8 cellular contexts compared by ENCODE assay signal in the genomic region with DNA sequence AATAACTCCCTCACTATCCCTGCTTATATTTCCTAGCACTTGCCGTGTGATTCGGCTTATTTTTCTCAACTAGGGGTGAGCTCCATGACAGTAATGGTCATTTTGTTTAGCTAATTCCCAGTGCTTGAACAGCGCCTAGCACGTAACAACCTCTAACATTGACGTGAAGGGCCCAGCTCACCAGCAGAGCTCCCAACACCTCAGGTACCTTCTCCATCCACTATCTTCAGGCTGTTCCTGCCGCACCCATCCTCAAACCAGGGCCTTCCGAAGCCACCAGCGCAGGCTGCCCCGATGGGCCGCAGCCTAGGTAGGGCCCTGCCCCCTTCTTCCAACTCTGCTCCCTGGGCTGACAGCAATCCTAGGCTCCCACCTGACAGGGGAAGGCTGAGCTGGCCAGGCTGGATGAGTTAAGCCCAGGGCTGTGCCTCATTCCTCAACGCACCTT. TPM values are rescaled to one million over a fixed set of nuclear protein-coding genes. Genes with fewer than 3 reads are reported as not detected.
A peak's percentile ranks its signal among the peaks of the same experiment; 100 is the strongest.
DNase-seq lines count a peak whose midpoint lies in the region; ATAC-seq, FAIRE-seq and TF ChIP-seq lines count a peak whose summit lies in the region.

No MANE protein-coding gene starts in this region.

- intact Hi-C loops in endothelial cell of umbilical vein (cut with micrococcal nuclease), result loop anchor here (2.0 to 5.0 kb wide), 6 partner anchors 211 to 666 kb away; partner anchors contain the start of genes C15orf40, HDGFL3 and RAMAC
- intact Hi-C loops in naive thymus-derived CD4-positive, alpha-beta T cell (cut with micrococcal nuclease), result loop anchor here (1.0 to 10.0 kb wide), 13 partner anchors 104 to 1536 kb away; partner anchors contain the start of genes C15orf40 (in 2 of the 2), RAMAC (in 2 of the 2), WHAMM (in 2 of the 2) and AP3B2 (in 1 of the 2)

- peaks cover 42% of the 10 kb centered on the region for H3K79me2 ChIP-seq in endothelial cell of umbilical vein (ENCODE audit: control insufficient read depth, insufficient read depth, low read length)

- peaks cover 0 to 1% (median 0%) of the 10 kb centered on the region in 11 donors for H3K9me3 Mint-ChIP-seq in naive thymus-derived CD4-positive, alpha-beta T cell

- no peaks in the 10 kb centered on the region for H3K9me1 ChIP-seq in endothelial cell of umbilical vein (replicated peaks; ENCODE audit: control insufficient read depth, extremely low read depth, insufficient read depth, low read length)

- peaks cover 13 to 43% (median 28%) of the 10 kb centered on the region in 7 donors for H3K4me1 Mint-ChIP-seq in naive thymus-derived CD4-positive, alpha-beta T cell

- FAIRE-seq in endothelial cell of umbilical vein (lab: Jason Lieb, UNC), result no peak

- H3K36me3 ChIP-seq in RWPE2 (ENCODE audit: low read depth) (peaks cover 41% of the 10 kb centered on the region), endothelial cell of umbilical vein (ENCODE audit: control insufficient read depth in 2 of 2, extremely low read depth in 1 of 2, insufficient read depth in 2 of 2, low read length in 2 of 2) (peaks cover 22 to 26% of the 10 kb centered on the region in 2 experiments)
- peaks cover 23 to 33% (median 24%) of the 10 kb centered on the region in 3 experiments for H3K36me3 ChIP-seq in naive thymus-derived CD4-positive, alpha-beta T cell (ENCODE audit: control insufficient read depth in 2 of 3, insufficient read depth in 3 of 3, low read length in 3 of 3)

- H3K4me3 Mint-ChIP-seq in naive thymus-derived CD4-positive, alpha-beta T cell, result peak overlapping the region; percentile 90 to 98 (median 96)

- peaks cover 0 to 4% (median 0%) of the 10 kb centered on the region in 5 donors for H3K27me3 Mint-ChIP-seq in naive thymus-derived CD4-positive, alpha-beta T cell

- TF ChIP-seq CTCF in GM12864 (IDR thresholded peaks at IDR 0.05; ENCODE audit: low read depth, low read length, missing control alignments) (no peak), RWPE2 (IDR thresholded peaks at IDR 0.05; ENCODE audit: poor library complexity, severe bottlenecking) (no peak), endothelial cell of umbilical vein (IDR thresholded peaks at IDR 0.05; ENCODE audit: extremely low read depth in 1 of 2, insufficient read depth in 1 of 2, low read depth in 1 of 2, low read length in 2 of 2) (no peak)

- no peaks in the 10 kb centered on the region for H3K27me3 ChIP-seq in RWPE2 (ENCODE audit: insufficient read depth, poor library complexity, severe bottlenecking)
- H3K27me3 ChIP-seq in endothelial cell of umbilical vein (ENCODE audit: control insufficient read depth in 2 of 2, insufficient read depth in 2 of 2, low read length in 2 of 2), result peaks cover 4 to 14% of the 10 kb centered on the region in 2 experiments
- H3K27me3 ChIP-seq in naive thymus-derived CD4-positive, alpha-beta T cell (ENCODE audit: control insufficient read depth in 2 of 2, insufficient read depth in 2 of 2, low read length in 2 of 2), result no peaks in the 10 kb centered on the region

- ATAC-seq in RWPE2 (ENCODE audit: low read depth) (peak; percentile 9), HG02610 (IDR thresholded peaks at IDR 0.05; ENCODE audit: unreplicated experiment) (no peak), HG03097 (IDR thresholded peaks at IDR 0.05; ENCODE audit: low FRiP score, unreplicated experiment) (no peak), GM18873 (IDR thresholded peaks at IDR 0.05; ENCODE audit: low FRiP score, unreplicated experiment) (no peak)
- no peak for ATAC-seq in naive thymus-derived CD4-positive, alpha-beta T cell

- H3K27ac Mint-ChIP-seq in naive thymus-derived CD4-positive, alpha-beta T cell, result peak overlapping the region; percentile 89 to 97 (median 94)

- peak overlapping the region; percentile 79 for H3K27ac ChIP-seq in RWPE2 (ENCODE audit: poor library complexity, severe bottlenecking)
- H3K27ac ChIP-seq in endothelial cell of umbilical vein (ENCODE audit: insufficient read depth, low read depth, low read length), result peak overlapping the region; percentile 56
- peak overlapping the region; percentile 90 for H3K27ac ChIP-seq in naive thymus-derived CD4-positive, alpha-beta T cell (ENCODE audit: low read depth, low read length)

- peaks cover 3% of the 10 kb centered on the region for H4K20me1 ChIP-seq in endothelial cell of umbilical vein (replicated peaks; ENCODE audit: control insufficient read depth, extremely low read depth, insufficient read depth, low read length)

- H3K9me3 ChIP-seq in RWPE2 (ENCODE audit: severe bottlenecking), result no peaks in the 10 kb centered on the region
- H3K9me3 ChIP-seq in endothelial cell of umbilical vein (replicated peaks; ENCODE audit: control insufficient read depth, insufficient read depth, low read length), result no peaks in the 10 kb centered on the region
- no peaks in the 10 kb centered on the region for H3K9me3 ChIP-seq in naive thymus-derived CD4-positive, alpha-beta T cell (ENCODE audit: control insufficient read depth in 2 of 3, low read length in 3 of 3)

- CTCF ChIA-PET in endothelial cell of umbilical vein (lab: Charles Lee), result interaction anchor here (1.0 to 2.5 kb wide), 7 partner anchors 10 to 470 kb away, joined by 3 to 28 read pairs (median 5); partner anchors contain the start of gene C15orf40
- CTCF ChIA-PET in naive thymus-derived CD4-positive, alpha-beta T cell (lab: Charles Lee), result interaction anchor here (0.6 to 2.6 kb wide), 4 partner anchors 10 to 445 kb away, joined by 3 to 16 read pairs (median 5); partner anchors contain the start of gene RAMAC

- TSS peak; percentile 82 for BruUV-seq in endothelial cell of umbilical vein (replicated peaks; lab: Mats Ljungman, UMichigan)

- dilution Hi-C loops in endothelial cell of umbilical vein (cut with MboI; ENCODE audit: extremely low pct_ligation_motif_present, low sequenced_read_pairs), result no loop called here

- H3K36me3 Mint-ChIP-seq in naive thymus-derived CD4-positive, alpha-beta T cell, result peaks cover 9 to 27% (median 16%) of the 10 kb centered on the region in 5 donors

- TF ChIP-seq POLR2A in endothelial cell of umbilical vein (IDR thresholded peaks at IDR 0.05; ENCODE audit: low read depth, low read length), result no peak

- POLR2A ChIA-PET in endothelial cell of umbilical vein (lab: Charles Lee), result interaction anchor here (0.8 to 2.2 kb wide), 7 partner anchors 10 to 665 kb away, joined by 3 to 16 read pairs (median 4); partner anchors contain the start of gene MEX3B
- POLR2A ChIA-PET in naive thymus-derived CD4-positive, alpha-beta T cell (lab: Charles Lee), result interaction anchor here (0.6 to 3.5 kb wide), 13 partner anchors 11 to 524 kb away, joined by 3 to 30 read pairs (median 6); partner anchors contain the start of genes C15orf40, RAMAC and WHAMM

- peak overlapping the region; percentile 82 for H2AFZ ChIP-seq in endothelial cell of umbilical vein (ENCODE audit: low read depth, low read length)

- H3K4me3 ChIP-seq in GM12864 (ENCODE audit: low read depth, low read length) (peak overlapping the region; percentile 95), RWPE2 (ENCODE audit: severe bottlenecking) (peak overlapping the region; percentile 81), endothelial cell of umbilical vein (replicated peaks in 1 of 3; ENCODE audit: insufficient read depth in 1 of 3, low read depth in 1 of 3, low read length in 3 of 3) (peak overlapping the region; percentile 63 to 87 (median 73))
- peak overlapping the region; percentile 84 for H3K4me3 ChIP-seq in naive thymus-derived CD4-positive, alpha-beta T cell (ENCODE audit: low read length)

- peak overlapping the region; percentile 85 for H3K4me2 ChIP-seq in endothelial cell of umbilical vein (ENCODE audit: insufficient read depth, low read length)

- H3K9ac ChIP-seq in endothelial cell of umbilical vein (replicated peaks; ENCODE audit: extremely low read depth, insufficient read depth, low read length), result peak overlapping the region; percentile 77

- H3K4me1 ChIP-seq in RWPE2 (ENCODE audit: insufficient read depth, poor library complexity, severe bottlenecking) (peaks cover 17% of the 10 kb centered on the region), endothelial cell of umbilical vein (ENCODE audit: control insufficient read depth, extremely low read depth, insufficient read depth, low read length) (peaks cover 17% of the 10 kb centered on the region)
- peaks cover 10 to 18% of the 10 kb centered on the region in 2 donors for H3K4me1 ChIP-seq in naive thymus-derived CD4-positive, alpha-beta T cell (ENCODE audit: control insufficient read depth in 2 of 2, insufficient read depth in 2 of 2, low read length in 2 of 2)

- DNase-seq in GM12864 (ENCODE audit: low read depth) (no peak), RWPE2 (ENCODE audit: low spot score) (no peak), endothelial cell of umbilical vein (ENCODE audit: low read depth, low spot score) (no peak), NCI-H1417 treated with DMSO at 0.1 percent for 48 hours (lab: John Stamatoyannopoulos, UW) (no peak)
- DNase-seq in naive thymus-derived CD4-positive, alpha-beta T cell, result no peak

TF ChIP-seq in endothelial cell of umbilical vein, 7 proteins besides CTCF, POLR2A, EP300 and RAD21:
- TF ChIP-seq, protein P1, sequence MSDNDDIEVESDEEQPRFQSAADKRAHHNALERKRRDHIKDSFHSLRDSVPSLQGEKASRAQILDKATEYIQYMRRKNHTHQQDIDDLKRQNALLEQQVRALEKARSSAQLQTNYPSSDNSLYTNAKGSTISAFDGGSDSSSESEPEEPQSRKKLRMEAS (IDR thresholded peaks at IDR 0.05; ENCODE audit: insufficient read depth, insufficient read length), result no peak
- no peak for TF ChIP-seq GATA2 (IDR thresholded peaks at IDR 0.05; ENCODE audit: insufficient read depth, insufficient read length, low read depth, low read length)
- no peak for TF ChIP-seq EZH2 (IDR thresholded peaks at IDR 0.05; ENCODE audit: borderline replicate concordance, low read depth, low read length, severe bottlenecking)
- no peak for TF ChIP-seq POLR2AphosphoS5 (IDR thresholded peaks at IDR 0.05; ENCODE audit: insufficient read depth, low read depth, low read length)
- TF ChIP-seq JUN (IDR thresholded peaks at IDR 0.05; ENCODE audit: borderline replicate concordance, insufficient read depth, insufficient read length, low read depth), result no peak
- TF ChIP-seq MYC (IDR thresholded peaks at IDR 0.05; ENCODE audit: low read depth, low read length), result no peak
- TF ChIP-seq FOS (IDR thresholded peaks at IDR 0.05; ENCODE audit: borderline replicate concordance, insufficient read depth, low read length), result no peak

RNA-seq across cellular contexts. Expression of gene RPS17, which starts 0.8 kb away (rescaled TPM):
- total RNA-seq in endothelial cell of umbilical vein, result 1,599 and 1,690 TPM in 2 replicates
- polyA plus RNA-seq in endothelial cell of umbilical vein, result 2,963 and 4,382 TPM in 2 replicates
- polyA plus RNA-seq in endothelial cell of umbilical vein (2011; cell fraction: cytosol; rRNA removed), result 5,669 and 6,878 TPM in 2 replicates
- polyA plus RNA-seq in endothelial cell of umbilical vein (2011; cell fraction: nucleus; rRNA removed), result 1,034 and 1,394 TPM in 2 replicates
- 3,423 and 3,618 TPM in 2 replicates for polyA plus RNA-seq in endothelial cell of umbilical vein (2012)
- 731 and 879 TPM in 2 replicates for polyA minus RNA-seq in endothelial cell of umbilical vein
- polyA minus RNA-seq in endothelial cell of umbilical vein (2011; cell fraction: cytosol; rRNA and poly(A)+ RNA removed), result 991 TPM
- 155 and 219 TPM in 2 replicates for polyA minus RNA-seq in endothelial cell of umbilical vein (2011; cell fraction: nucleus; rRNA and poly(A)+ RNA removed)
- 1,000 to 10,000 TPM; 1,951 to 3,227 (median 2,164) TPM for total RNA-seq in naive thymus-derived CD4-positive, alpha-beta T cell
- 1,000 to 10,000 TPM; 1,555 to 2,061 TPM for polyA plus RNA-seq in naive thymus-derived CD4-positive, alpha-beta T cell
